Comparison of ENCODE assay signal across 8 cellular contexts in genomic region chr3:48609088-48610005, GRCh38. TPM values are rescaled to one million over a fixed set of nuclear protein-coding genes. Genes with fewer than 3 reads are reported as not detected.
A peak's percentile ranks its signal among the peaks of the same experiment; 100 is the strongest.
DNase-seq lines count a peak whose midpoint lies in the region; ATAC-seq lines count a peak whose summit lies in the region.

TSS of gene UQCRC1 (minus strand) at chr3:48609646. CDS start at chr3:48609620, 26 bp downstream.

- no peaks in the 10 kb centered on the region for H3K4me1 ChIP-seq in effector memory CD4-positive, alpha-beta T cell (ENCODE audit: control insufficient read depth, insufficient read depth, low read length, poor library complexity, severe bottlenecking)

- CTCF ChIA-PET in activated CD8-positive, alpha-beta memory T cell treated with anti-CD3 and anti-CD28 coated beads for 36 hours (lab: Charles Lee), result interaction anchor here (1.6 to 3.9 kb wide), 3 partner anchors 26 to 339 kb away, joined by 3 to 24 read pairs (median 7); partner anchors contain the start of gene SLC26A6

- peaks cover 14% of the 10 kb centered on the region for H3K36me3 ChIP-seq in effector memory CD4-positive, alpha-beta T cell (ENCODE audit: control insufficient read depth, insufficient read depth, low read length)

- peak within 1 kb of the TSS; percentile 98 for H3K4me3 ChIP-seq in effector memory CD4-positive, alpha-beta T cell (ENCODE audit: insufficient read depth, low read depth, low read length, poor library complexity, severe bottlenecking)

- POLR2A ChIA-PET in activated CD8-positive, alpha-beta memory T cell treated with anti-CD3 and anti-CD28 coated beads for 36 hours (lab: Charles Lee), result interaction anchor here (0.7 kb wide), 1 partner anchor 1650 kb away, joined by 3 read pairs; no protein-coding TSS in a partner anchor

- DNase-seq in COLO829 (ENCODE audit: low spot score) (peak; percentile 97), HS-27A (ENCODE audit: low read depth) (peak; percentile 69), medulla oblongata (ENCODE audit: extremely low spot score) (peak; percentile 94)
- peak; percentile 78 for DNase-seq in NK-92 treated with Interleukin-12 subunit alpha and Interleukin-12 subunit beta, amount 100 ng/mL, for 24 hours (lab: John Stamatoyannopoulos, UW)
- peak; percentile 82 to 89 (median 85) for DNase-seq in effector memory CD4-positive, alpha-beta T cell
- peak; percentile 86 for DNase-seq in stimulated activated CD8-positive, alpha-beta memory T cell treated with anti-CD3 and anti-CD28 coated beads, Interleukin-12 subunit alpha, Interleukin-12 subunit beta, amount 100 ng/mL, for 1 hour (ENCODE audit: low read depth)

- H3K27me3 ChIP-seq in effector memory CD4-positive, alpha-beta T cell (replicated peaks; ENCODE audit: control insufficient read depth, insufficient read depth, low read length, poor library complexity, severe bottlenecking), result no peaks in the 10 kb centered on the region

- peak within 1 kb of the TSS; percentile 83 for H3K27ac ChIP-seq in effector memory CD4-positive, alpha-beta T cell (ENCODE audit: insufficient read depth, low read length, poor library complexity, severe bottlenecking)

- ATAC-seq in GM19467 (IDR thresholded peaks at IDR 0.05; ENCODE audit: unreplicated experiment), result peak; percentile 91

- H3K9me3 ChIP-seq in effector memory CD4-positive, alpha-beta T cell (ENCODE audit: control insufficient read depth, low read length), result no peaks in the 10 kb centered on the region

RNA-seq across cellular contexts. Expression of gene UQCRC1, which starts in this region (rescaled TPM):
- 100 to 1,000 TPM; 230 to 237 TPM for total RNA-seq in activated CD8-positive, alpha-beta memory T cell treated with anti-CD3 and anti-CD28 coated beads for 36 hours

Comparison
In these comparisons a context has a peak if more than half of its experiments do, and no peak if none do; other contexts are left out.
1. Peak in every context shown above with its lines: DNase-seq, ATAC-seq, H3K4me3 ChIP-seq and H3K27ac ChIP-seq.